33 cellular contexts compared by ENCODE assay signal in genomic region chr17:67349420-67349819, GRCh38.
"Had no signal": no experiment of that assay in that cellular context is flagged by ENCODE, and none has a peak within 500 bp of the region (broad histone marks: within the 10 kb centered on the region; RNA-seq: fewer than 3 reads in every experiment).

No MANE protein-coding gene starts in this region.

- H3K27ac ChIP-seq: adrenal gland, ascending aorta, body of pancreas, brain microvascular endothelial cell, breast epithelium, cardiac muscle cell had no signal

- H3K4me1 ChIP-seq: adrenal gland, ascending aorta, body of pancreas, breast epithelium had no signal

- FAIRE-seq: astrocyte, bronchial epithelial cell, colon had no signal

- DNase-seq: activated effector memory CD4-positive, alpha-beta T cell treated with anti-CD3 and anti-CD28 coated beads, Interleukin-2, amount 50 U/mL, for 16 hours; activated effector memory CD4-positive, alpha-beta T cell treated with Interleukin-2 at 50 U/mL for 16 hours; activated gamma-delta T cell; activated gamma-delta T cell treated with Interleukin-2 at 50 U/mL for 16 hours; activated naive CD4-positive, alpha-beta T cell; activated naive CD4-positive, alpha-beta T cell treated with anti-CD3 and anti-CD28 coated beads for 36 hours; activated naive CD4-positive, alpha-beta T cell treated with anti-CD3 and anti-CD28 coated beads, Interleukin-2, amount 10 ng/mL, durations not matched to agents 7 days and 5 days; activated naive CD4-positive, alpha-beta T cell treated with anti-CD3 and anti-CD28 coated beads, Interleukin-2, amount 50 U/mL, for 16 hours; activated naive CD4-positive, alpha-beta T cell treated with Interleukin-2 at 50 U/mL for 16 hours; activated naive CD8-positive, alpha-beta T cell treated with anti-CD3 and anti-CD28 coated beads for 36 hours; activated naive CD8-positive, alpha-beta T cell treated with anti-CD3 and anti-CD28 coated beads, Interleukin-2, amount 10 ng/mL, durations not matched to agents 7 days and 5 days; activated naive CD8-positive, alpha-beta T cell treated with anti-CD3 and anti-CD28 coated beads, Interleukin-2, amount 50 U/mL, for 24 hours; activated T-cell treated with anti-CD3 and anti-CD28 coated beads, Interleukin-2, amount 50 U/mL, for 4 hours; activated T-cell treated with anti-CD3 and anti-CD28 coated beads, Interleukin-2, amount 50 U/mL, for 48 hours; activated T-cell treated with anti-CD3 and anti-CD28 coated beads, Interleukin-2, amount 50 U/mL, for 72 hours; adrenal gland; amniotic stem cell; amygdala; anterior cingulate cortex; aorta; body of pancreas; brain microvascular endothelial cell; caudate nucleus; central memory CD4-positive, alpha-beta T cell; cerebellar nuclear complex had no signal

- H3K27me3 ChIP-seq: adrenal gland, ascending aorta, body of pancreas, brain microvascular endothelial cell, breast epithelium, cardiac muscle cell had no signal

- H3K9me3 ChIP-seq: adrenal gland, ascending aorta, body of pancreas, breast epithelium had no signal

- ATAC-seq: activated naive CD4-positive, alpha-beta T cell treated with anti-CD3 and anti-CD28 coated beads, Interleukin-2, amount 50 U/mL, for 72 hours; activated naive CD8-positive, alpha-beta T cell treated with anti-CD3 and anti-CD28 coated beads, Interleukin-2, amount 50 U/mL, for 24 hours; activated T-cell treated with anti-CD3 and anti-CD28 coated beads, Interleukin-2, amount 50 U/mL, for 4 hours; activated T-cell treated with anti-CD3 and anti-CD28 coated beads, Interleukin-2, amount 50 U/mL, for 72 hours; activated T-helper 17 cell treated with anti-CD3 and anti-CD28 coated beads, Interleukin-2, amount 50 U/mL, for 72 hours; body of pancreas had no signal

- H3K4me3 ChIP-seq: adrenal gland, ascending aorta, body of pancreas, breast epithelium, cardiac muscle cell had no signal
